1 cellular context compared by ENCODE assay signal in the genomic region with DNA sequence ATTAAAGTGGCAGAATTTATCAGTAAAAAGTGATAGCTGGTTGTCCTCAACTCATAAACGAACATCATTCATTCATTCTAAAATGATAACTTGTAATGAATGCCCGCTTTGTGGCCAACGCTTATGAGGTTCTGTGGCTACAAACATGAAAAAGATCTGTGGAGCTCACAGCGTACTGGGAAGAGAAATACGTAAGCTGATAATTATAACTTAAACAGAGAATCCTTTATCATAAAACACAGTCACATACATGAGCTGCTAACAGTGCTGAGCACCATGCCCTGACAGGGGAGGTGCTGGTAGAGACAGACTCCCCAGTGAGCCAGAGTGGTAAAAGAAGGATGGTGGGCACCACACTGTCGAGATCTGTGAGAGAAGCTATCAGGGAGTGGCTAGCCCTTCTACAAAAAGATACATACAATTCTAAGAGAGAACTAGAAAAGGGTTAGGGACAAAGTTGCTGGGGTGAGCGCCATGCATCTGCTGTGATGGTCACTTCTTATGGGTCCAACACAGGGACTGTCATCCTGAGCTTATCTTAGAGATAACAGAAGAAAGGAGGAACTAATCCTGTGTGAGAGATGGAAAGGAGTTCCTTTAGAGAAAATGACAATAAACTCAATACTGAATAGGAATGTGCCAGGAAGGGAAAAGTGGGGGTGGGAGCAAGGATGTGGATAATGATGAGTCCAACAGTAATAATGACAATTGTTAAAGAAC.
TF ChIP-seq lines count a peak whose summit lies in the region.

No MANE protein-coding gene starts in this region.

TF ChIP-seq in HepG2, 621 proteins besides CTCF, POLR2A, EP300 and RAD21:
- TF ChIP-seq KLF12 (CRISPR knock-in tag; IDR thresholded peaks at IDR 0.05; ENCODE audit: borderline replicate concordance) (no peak), RBM22 (optimal IDR thresholded peaks at IDR 0.05; ENCODE audit: low read length) (peak; percentile 52)
TF ChIP-seq in HepG2: peak in this region for 1.
